8 cellular contexts compared by ENCODE assay signal in the genomic region with DNA sequence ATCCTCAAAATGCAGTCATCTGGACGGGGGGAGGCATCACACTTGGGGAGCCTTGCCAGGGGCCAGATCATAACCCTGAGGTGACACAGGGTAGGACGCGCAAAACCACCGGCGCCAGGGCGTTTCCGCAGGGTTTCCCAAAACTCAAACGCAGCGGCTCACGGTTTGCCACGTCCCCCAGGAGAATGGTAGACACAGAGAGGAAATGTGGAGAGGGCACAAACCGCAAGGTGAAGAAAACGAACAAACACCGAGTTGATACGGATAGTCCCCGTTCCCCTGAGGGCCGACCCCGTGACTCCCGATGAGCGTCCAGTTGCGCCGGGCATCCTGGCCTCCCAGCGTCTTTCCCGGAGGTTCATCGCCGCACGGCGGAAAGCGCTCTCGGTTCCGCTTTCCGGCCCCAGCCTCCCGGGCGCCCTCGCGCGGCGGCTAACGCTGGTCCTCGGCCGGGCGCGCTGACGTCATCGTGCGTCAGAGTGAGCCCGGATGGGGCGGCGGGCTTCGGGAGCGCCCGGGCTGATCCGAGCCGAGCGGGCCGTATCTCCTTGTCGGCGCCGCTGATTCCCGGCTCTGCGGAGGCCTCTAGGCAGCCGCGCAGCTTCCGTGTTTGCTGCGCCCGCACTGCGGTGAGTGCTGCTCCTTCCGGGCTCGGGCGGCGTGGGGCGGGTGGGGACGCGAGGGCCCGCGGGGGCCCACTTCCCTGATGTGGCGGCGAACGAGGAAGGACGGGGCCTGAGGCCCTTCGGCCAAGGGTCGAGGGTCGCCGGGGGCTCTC. TPM values are rescaled to one million over a fixed set of nuclear protein-coding genes. Genes with fewer than 3 reads are reported as not detected.
A peak's percentile ranks its signal among the peaks of the same experiment; 100 is the strongest.
DNase-seq lines count a peak whose midpoint lies in the region; ATAC-seq, FAIRE-seq and TF ChIP-seq lines count a peak whose summit lies in the region.

A gene (plus strand): TSS at position 467 of the 778 bp plus-strand sequence. CDS start 2,641 bp downstream, outside the sequence.

- H3K9me3 ChIP-seq in neuron (ENCODE audit: low read length) = no peaks in the 10 kb centered on the region

- TF ChIP-seq POLR2A in H54 (IDR thresholded peaks at IDR 0.05; ENCODE audit: low read depth, low read length) = peak; percentile 53

- FAIRE-seq in H54 (lab: Jason Lieb, UNC) = peak; percentile 68

- peak within 1 kb of the TSS; percentile 93 for H3K27ac ChIP-seq in foreskin keratinocyte

- peak within 1 kb of the TSS; percentile 96 for H2AFZ ChIP-seq in neuron (ENCODE audit: low read depth, low read length)

- no peaks in the 10 kb centered on the region for H3K27me3 ChIP-seq in foreskin keratinocyte
- no peaks in the 10 kb centered on the region for H3K27me3 ChIP-seq in neuron (ENCODE audit: insufficient read depth, low read length)

- TF ChIP-seq CTCF in foreskin keratinocyte (conservative IDR thresholded peaks at IDR 0.05) = peak; percentile 99
- no peak for TF ChIP-seq CTCF in subcutaneous adipose tissue (IDR thresholded peaks at IDR 0.05; ENCODE audit: low read depth)

- peak; percentile 93 for ATAC-seq in foreskin keratinocyte

- peaks cover 25% of the 10 kb centered on the region for H3K4me1 ChIP-seq in foreskin keratinocyte
- peaks cover 30% of the 10 kb centered on the region for H3K4me1 ChIP-seq in neuron (ENCODE audit: insufficient read depth, low read length)

- DNase-seq in GDM1 (lab: John Stamatoyannopoulos, UW) = peak; percentile 95
- DNase-seq in H54 (ENCODE audit: insufficient read length, low spot score) = peak; percentile 31
- peak; percentile 91 for DNase-seq in LoVo (ENCODE audit: low spot score)
- peak; percentile 39 for DNase-seq in SIG-M5 (lab: John Stamatoyannopoulos, UW)
- DNase-seq in activated gamma-delta T cell treated with Interleukin-2 at 50 U/mL for 16 hours = peak; percentile 91
- peak; percentile 76 to 84 for DNase-seq in foreskin keratinocyte

- H3K4me3 ChIP-seq in neuron (ENCODE audit: low read length) = peak within 1 kb of the TSS; percentile 61

- H3K36me3 ChIP-seq in neuron (ENCODE audit: insufficient read depth, low read length) = peaks cover 3% of the 10 kb centered on the region

RNA-seq across cellular contexts. Expression of the gene that starts here (rescaled TPM):
- total RNA-seq in foreskin keratinocyte = 52.7 and 57.3 TPM in 2 replicates
- polyA plus RNA-seq in foreskin keratinocyte = 25.8 and 27.1 TPM in 2 replicates
- total RNA-seq in subcutaneous adipose tissue = 10 to 100 TPM; 41.6 to 91.8 (median 55.4) TPM

Comparison
In these comparisons a context has a peak if more than half of its experiments do, and no peak if none do; other contexts are left out.
1. Peak in every context shown above with its lines: DNase-seq, ATAC-seq, H3K4me3 ChIP-seq and H3K27ac ChIP-seq.
2. DNase-seq: peak in every context shown above with its lines; median percentile 95 in GDM1; 91 in LoVo; 91 in activated gamma-delta T cell treated with Interleukin-2 at 50 U/mL for 16 hours; 80 in foreskin keratinocyte; 39 in SIG-M5; 31 in H54.